Comparison of ENCODE assay signal across 8 cellular contexts in genomic region chr6:27388293-27389197, GRCh38. TPM values are rescaled to one million over a fixed set of nuclear protein-coding genes. Genes with fewer than 3 reads are reported as not detected.
DNase-seq lines count a peak whose midpoint lies in the region; ATAC-seq, FAIRE-seq and TF ChIP-seq lines count a peak whose summit lies in the region.

TSS of gene ZNF391 (plus strand) at chr6:27388759. CDS start at chr6:27400371, 11,612 bp downstream.

- H3K9me3 Mint-ChIP-seq in T-helper 2 cell treated with Interferon-gamma antibody and Interleukin-4, amounts not matched to agents 5 μg/mL and 100 μg/mL, for 36 hours, result peaks cover 10% of the 10 kb centered on the region

- TF ChIP-seq CTCF in retinal pigment epithelial cell (conservative IDR thresholded peaks at IDR 0.05; ENCODE audit: low read depth, low read length), result no peak

- peak within 1 kb of the TSS; percentile 94 for H3K4me3 Mint-ChIP-seq in T-helper 2 cell treated with Interferon-gamma antibody and Interleukin-4, amounts not matched to agents 5 μg/mL and 100 μg/mL, for 36 hours

- peaks cover 9% of the 10 kb centered on the region for H3K4me1 Mint-ChIP-seq in T-helper 2 cell treated with Interferon-gamma antibody and Interleukin-4, amounts not matched to agents 5 μg/mL and 100 μg/mL, for 36 hours (ENCODE audit: low read depth)

- peak within 1 kb of the TSS; percentile 82 for H3K27ac Mint-ChIP-seq in T-helper 2 cell treated with Interferon-gamma antibody and Interleukin-4, amounts not matched to agents 5 μg/mL and 100 μg/mL, for 36 hours

- peak; percentile 82 for TF ChIP-seq POLR2A in GM12891 (IDR thresholded peaks at IDR 0.05; ENCODE audit: low read depth, low read length)

- DNase-seq in GM12891 (ENCODE audit: insufficient read length, low spot score) (peak; percentile 67), NCI-H1092 treated with DMSO at 0.1 percent for 48 hours (lab: John Stamatoyannopoulos, UW) (peak; percentile 76), astrocyte of the hippocampus (ENCODE audit: low read depth, low spot score) (peak; percentile 89), hippocampal formation (lab: John Stamatoyannopoulos, UW) (peak; percentile 69 to 73), retinal pigment epithelial cell (ENCODE audit: low read depth) (peak; percentile 67), mesenteric fat pad (ENCODE audit: low spot score) (no peak)
- DNase-seq in T-helper 2 cell treated with Interferon-gamma antibody and Interleukin-4, amounts not matched to agents 5 μg/mL and 100 μg/mL, for 36 hours (ENCODE audit: low spot score), result peak; percentile 65

- FAIRE-seq in GM12891 (lab: Jason Lieb, UNC), result peak; percentile 91

- H3K36me3 Mint-ChIP-seq in T-helper 2 cell treated with Interferon-gamma antibody and Interleukin-4, amounts not matched to agents 5 μg/mL and 100 μg/mL, for 36 hours (ENCODE audit: low read depth), result no peaks in the 10 kb centered on the region

- peaks cover 5% of the 10 kb centered on the region for H3K27me3 Mint-ChIP-seq in T-helper 2 cell treated with Interferon-gamma antibody and Interleukin-4, amounts not matched to agents 5 μg/mL and 100 μg/mL, for 36 hours (ENCODE audit: low read depth)

- H3K4me3 ChIP-seq in retinal pigment epithelial cell (ENCODE audit: low read length), result peak within 1 kb of the TSS; percentile 73

- ATAC-seq in HG02610 (IDR thresholded peaks at IDR 0.05; ENCODE audit: unreplicated experiment), result peak; percentile 90

TF ChIP-seq in GM12891, 5 proteins besides CTCF, POLR2A, EP300 and RAD21:
- TF ChIP-seq PAX5 (IDR thresholded peaks at IDR 0.05; ENCODE audit: insufficient read depth, low read length, severe bottlenecking) (no peak), SPI1 (IDR thresholded peaks at IDR 0.05; ENCODE audit: low read depth, low read length) (no peak), POU2F2 (IDR thresholded peaks at IDR 0.05; ENCODE audit: low read depth, low read length) (no peak), TAF1 (IDR thresholded peaks at IDR 0.05; ENCODE audit: low read depth, low read length) (peak; percentile 86), POLR2AphosphoS5 (IDR thresholded peaks at IDR 0.05; ENCODE audit: low read depth, low read length) (peak; percentile 80)

RNA-seq across cellular contexts. Expression of gene ZNF391, which starts in this region (rescaled TPM):
- 1.1 TPM for polyA plus RNA-seq in GM12891 (2012; ENCODE audit: low read depth, missing spikeins)
- 3.5 TPM for total RNA-seq in mesenteric fat pad
